In genomic region chr12:27964123-27964522, GRCh38 we compare ENCODE assay signal across 21 cellular contexts. TPM values are rescaled to one million over a fixed set of nuclear protein-coding genes. Genes with fewer than 3 reads are reported as not detected.
DNase-seq lines count a peak whose midpoint lies in the region; ATAC-seq and TF ChIP-seq lines count a peak whose summit lies in the region.
"Had no signal": no experiment of that assay in that cellular context is flagged by ENCODE, and none has a peak within 500 bp of the region (broad histone marks: within the 10 kb centered on the region; RNA-seq: fewer than 3 reads in every experiment).

No MANE protein-coding gene starts in this region.

- no TSS peak for BruUV-seq in IMR-90 (replicated peaks; lab: Mats Ljungman, UMichigan)

- no peak overlapping the region for H3K9ac ChIP-seq in IMR-90 (ENCODE audit: low read depth, low read length)

- no peak overlapping the region for H3K23ac ChIP-seq in IMR-90 (ENCODE audit: low read depth, low read length)

- dilution Hi-C loops in IMR-90 (cut with HindIII; ENCODE audit: low sequenced_read_pairs, unreplicated experiment), result no loop called here

- no CpG with 5 or more reads among the region's 4 CpGs for WGBS in IMR-90 (ENCODE audit: extremely low coverage in 2 of 2, insufficient read length in 1 of 2), 2 experiments

- no peak overlapping the region for H4K5ac ChIP-seq in IMR-90 (ENCODE audit: low read depth, low read length)

- no peak overlapping the region for H2AK5ac ChIP-seq in IMR-90 (ENCODE audit: low read depth, low read length)

- no peak for ATAC-seq in IMR-90 (ENCODE audit: low read depth)
- ATAC-seq in upper lobe of right lung, result peak; percentile 33
- ATAC-seq: GM12878, Panc1 had no signal

- H3K27ac ChIP-seq in IMR-90 (ENCODE audit: insufficient read depth, low read length) (no peak overlapping the region), epithelial cell of prostate (peak overlapping the region; percentile 98), upper lobe of right lung (no peak overlapping the region)

- TF ChIP-seq CTCF in IMR-90 (conservative IDR thresholded peaks at IDR 0.05; ENCODE audit: low read depth, low read length) (no peak), upper lobe of right lung (IDR thresholded peaks at IDR 0.05) (no peak)

- H3K4ac ChIP-seq in IMR-90 (ENCODE audit: low read depth, low read length), result no peak overlapping the region

- no peak overlapping the region for H4K8ac ChIP-seq in IMR-90 (ENCODE audit: low read depth in 2 of 2, low read length in 2 of 2)

- H3K9me1 ChIP-seq in IMR-90 (ENCODE audit: insufficient read depth, low read length), result peaks cover 3% of the 10 kb centered on the region; the same call in 1 of the 2 replicates

- TF ChIP-seq POLR2A in IMR-90 (IDR thresholded peaks at IDR 0.05; ENCODE audit: low read depth, low read length), result no peak

- H4K91ac ChIP-seq in IMR-90 (ENCODE audit: insufficient read depth, low read depth, low read length), result no peak overlapping the region

- H2BK20ac ChIP-seq in IMR-90 (ENCODE audit: low read depth, low read length), result no peak overlapping the region

- no peaks in the 10 kb centered on the region for H3K9me3 ChIP-seq in IMR-90 (ENCODE audit: control insufficient read depth, insufficient read depth, low read length)
- H3K9me3 ChIP-seq in upper lobe of right lung, result no peaks in the 10 kb centered on the region
- H3K9me3 ChIP-seq: BE2C, HAP-1 had no signal

- intact Hi-C loops in IMR-90 (cut with micrococcal nuclease) (loop anchor here (10.0 kb wide), 1 partner anchor 1031 kb away; no protein-coding TSS in a partner anchor), upper lobe of right lung (cut with DNase I) (no loop called here)

- no peak overlapping the region for H2BK15ac ChIP-seq in IMR-90 (ENCODE audit: low read depth, low read length)

- CTCF ChIA-PET in IMR-90 (lab: Yijun Ruan, JAX), result interaction anchor here (0.7 kb wide), 1 partner anchor 143 kb away, joined by 3 read pairs; no protein-coding TSS in a partner anchor

- no peak overlapping the region for H2AFZ ChIP-seq in IMR-90 (replicated peaks; ENCODE audit: low read length, poor library complexity)

- no peak overlapping the region; the same call in 1 of the 2 replicates for H3K18ac ChIP-seq in IMR-90 (ENCODE audit: low read depth, low read length)

- POLR2A ChIA-PET in IMR-90 (lab: Charles Lee; ENCODE audit: unreplicated experiment), result no interaction called here

- no peak overlapping the region for H2BK5ac ChIP-seq in IMR-90 (ENCODE audit: low read depth, low read length, poor library complexity, severe bottlenecking)

- H3K56ac ChIP-seq in IMR-90 (ENCODE audit: extremely low read depth, insufficient read depth, low read length), result no peak overlapping the region

- H3K36me3 ChIP-seq in IMR-90 (ENCODE audit: control insufficient read depth, insufficient read depth, low read length) (no peaks in the 10 kb centered on the region), upper lobe of right lung (no peaks in the 10 kb centered on the region)
- H3K36me3 ChIP-seq: BE2C, HAP-1 had no signal

- no peak overlapping the region for H2BK120ac ChIP-seq in IMR-90 (ENCODE audit: low read depth, low read length)

- no peak for TF ChIP-seq RAD21 in IMR-90 (IDR thresholded peaks at IDR 0.05; ENCODE audit: low read length)

- in situ Hi-C loops in IMR-90 (cut with MboI; ENCODE audit: low sequenced_read_pairs), result loop anchor here (10.0 kb wide), 1 partner anchor 211 kb away; no protein-coding TSS in a partner anchor

- H3K4me1 ChIP-seq in IMR-90 (ENCODE audit: control insufficient read depth, insufficient read depth, low read length) (peaks cover 5% of the 10 kb centered on the region), upper lobe of right lung (peaks cover 7% of the 10 kb centered on the region)
- H3K4me1 ChIP-seq: BE2C had no signal

- H3K27me3 ChIP-seq in IMR-90 (ENCODE audit: control insufficient read depth, insufficient read depth, low read length), result no peaks in the 10 kb centered on the region
- H3K27me3 ChIP-seq in upper lobe of right lung, result peaks cover 36% of the 10 kb centered on the region

- H3K4me3 ChIP-seq in IMR-90 (ENCODE audit: insufficient read depth, low read depth, low read length) (no peak overlapping the region), upper lobe of right lung (no peak overlapping the region)
- H3K4me3 ChIP-seq: GM12878, HAP-1 had no signal

- H4K20me1 ChIP-seq in IMR-90 (ENCODE audit: insufficient read depth, low read length), result no peaks in the 10 kb centered on the region

- H2AK9ac ChIP-seq in IMR-90 (replicated peaks; ENCODE audit: low read depth, low read length, poor library complexity), result no peak overlapping the region

- no peaks in the 10 kb centered on the region for H3K79me1 ChIP-seq in IMR-90 (ENCODE audit: low read depth in 1 of 2, low read length in 2 of 2)

- H3K14ac ChIP-seq in IMR-90 (replicated peaks; ENCODE audit: low read depth, low read length), result no peak overlapping the region

- H3K4me2 ChIP-seq in IMR-90 (ENCODE audit: low read depth, low read length), result no peak overlapping the region

- DNase-seq in IMR-90 (peak; percentile 42), SHP77 (lab: John Stamatoyannopoulos, UW) (peak; percentile 59 to 62), epithelial cell of prostate (ENCODE audit: low read depth, low spot score) (no peak), upper lobe of right lung (no peak), NCI-H2107 treated with DMSO at 0.1 percent for 48 hours (lab: John Stamatoyannopoulos, UW; ENCODE audit: unreplicated experiment) (no peak), inferior parietal cortex (ENCODE audit: extremely low spot score) (no peak), AG08396 (ENCODE audit: low spot score) (no peak)
- DNase-seq: BE2C; Calu3; CD4-positive, alpha-beta T cell; GDM1; Kasumi-1; NCI-H1105 treated with DMSO at 0.1 percent for 48 hours; NCI-H1694 treated with DMSO at 0.1 percent for 48 hours; NCI-H345; NCI-H69; SIG-M5 had no signal

TF ChIP-seq in IMR-90, 13 proteins besides CTCF, POLR2A, EP300 and RAD21:
- TF ChIP-seq RCOR1 (IDR thresholded peaks at IDR 0.05; ENCODE audit: insufficient replicate concordance, low read length) (no peak), MAZ (IDR thresholded peaks at IDR 0.05; ENCODE audit: borderline replicate concordance, low read depth, low read length) (no peak), NFE2L2 (IDR thresholded peaks at IDR 0.05; ENCODE audit: low read depth, low read length) (no peak), FOS (IDR thresholded peaks at IDR 0.05; ENCODE audit: low read depth, low read length) (no peak), MXI1 (IDR thresholded peaks at IDR 0.05; ENCODE audit: borderline replicate concordance, low read depth, low read length) (no peak), RFX5 (IDR thresholded peaks at IDR 0.05; ENCODE audit: low read depth, low read length) (no peak)
TF ChIP-seq in IMR-90: peak in this region for 0.

RNA-seq across cellular contexts. Expression of gene PTHLH, which starts 8.4 kb away (rescaled TPM):
- total RNA-seq in IMR-90 (2012; rRNA removed) (0.36 and 0.83 TPM in 2 replicates), upper lobe of right lung (1.9 TPM)
- polyA plus RNA-seq in IMR-90 (2012; rRNA removed), result 1.3 and 1.6 TPM in 2 replicates
- polyA plus RNA-seq in IMR-90 (2012; cell fraction: cytosol; rRNA removed), result 1.0 and 2.0 TPM in 2 replicates
- 1.7 and 3.0 TPM in 2 replicates for polyA plus RNA-seq in IMR-90 (2012; cell fraction: nucleus; rRNA removed; ENCODE audit: low replicate concordance)
- total RNA-seq: CD4-positive, alpha-beta T cell; GM12878 had no signal
- polyA plus RNA-seq: IgD-negative memory B cell had no signal

Comparison
In these comparisons a context has a peak if more than half of its experiments do, and no peak if none do; other contexts are left out.
1. DNase-seq: peak in IMR-90 (single experiment) and SHP77 (2 of 2); none in epithelial cell of prostate (single experiment), upper lobe of right lung (single experiment), NCI-H2107 treated with DMSO at 0.1 percent for 48 hours (single experiment), inferior parietal cortex (single experiment) and AG08396 (single experiment).